ENCODE assay signal across 16 cellular contexts in the genomic region with DNA sequence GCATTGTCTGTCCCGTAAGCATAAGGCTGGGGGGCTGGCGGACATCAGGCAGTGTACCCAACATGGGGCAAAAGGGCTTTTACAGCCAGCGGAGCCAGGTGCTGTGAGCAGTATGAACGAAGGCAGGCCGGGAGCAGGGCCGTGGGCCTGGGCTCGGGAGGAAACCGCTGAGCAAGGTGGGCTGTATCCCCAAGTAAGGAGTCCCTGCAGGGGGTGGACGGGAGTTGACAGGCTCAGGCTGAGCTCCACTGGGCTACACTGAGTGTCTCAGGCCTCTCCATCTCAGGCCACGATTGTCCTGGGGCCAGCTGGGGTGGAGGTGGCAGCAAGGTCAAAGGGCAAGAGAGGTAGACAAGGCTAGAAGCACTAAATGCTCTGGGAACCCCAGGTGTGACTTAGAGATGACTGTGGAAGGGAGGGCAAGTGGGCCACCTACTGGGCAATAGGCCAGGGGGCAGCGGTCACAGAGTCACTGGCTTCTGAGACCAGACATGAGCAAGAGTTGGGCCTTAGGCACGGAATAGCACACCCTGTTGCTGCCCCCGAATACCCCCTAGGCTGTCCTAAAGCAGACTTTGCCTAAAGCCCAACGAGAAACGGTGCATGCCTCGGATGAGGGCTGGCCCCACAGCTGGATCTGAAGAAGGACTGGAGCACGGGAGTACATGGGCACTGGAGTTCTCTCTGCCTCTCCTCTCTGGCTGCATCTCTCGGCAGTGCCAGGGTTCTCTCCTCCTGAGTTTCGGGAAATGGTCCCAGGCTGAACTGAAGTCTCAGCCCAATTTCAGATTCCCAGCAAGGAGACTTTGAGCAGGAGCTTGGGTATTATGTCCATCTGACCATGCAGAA. TPM values are rescaled to one million over a fixed set of nuclear protein-coding genes. Genes with fewer than 3 reads are reported as not detected.
A peak's percentile ranks its signal among the peaks of the same experiment; 100 is the strongest.
DNase-seq lines count a peak whose midpoint lies in the region; ATAC-seq and TF ChIP-seq lines count a peak whose summit lies in the region.
"Had no signal": no experiment of that assay in that cellular context is flagged by ENCODE, and none has a peak within 500 bp of the region (broad histone marks: within the 10 kb centered on the region; RNA-seq: fewer than 3 reads in every experiment).

No MANE protein-coding gene starts in this region.

- H3K9me3 ChIP-seq in H9 (ENCODE audit: control insufficient read depth, low read depth, low read length): no peaks in the 10 kb centered on the region
- no peaks in the 10 kb centered on the region for H3K9me3 ChIP-seq in MG63

- no peak overlapping the region; the same call in 1 of the 2 replicates for H3K14ac ChIP-seq in H9 (ENCODE audit: insufficient read depth, low read length)

- no peak overlapping the region for H3K23ac ChIP-seq in H9 (ENCODE audit: insufficient read length, low read depth, low read length)

- 0 out of 3 replicates have a peak, but pooled peaks have one; percentile 14 for TF ChIP-seq CTCF in H9 (conservative IDR thresholded peaks at IDR 0.05)
- TF ChIP-seq CTCF in progenitor cell of endocrine pancreas (IDR thresholded peaks at IDR 0.05; ENCODE audit: unreplicated experiment): peak; percentile 21

- no peak overlapping the region for H3K4ac ChIP-seq in H9 (ENCODE audit: low read depth, low read length)

- H4K8ac ChIP-seq in H9 (replicated peaks; ENCODE audit: insufficient read length, low read depth, low read length): no peak overlapping the region

- H2BK120ac ChIP-seq in H9 (ENCODE audit: low read depth, low read length, poor library complexity, severe bottlenecking): no peak overlapping the region

- H2BK12ac ChIP-seq in H9 (ENCODE audit: insufficient read length, low read depth, low read length): no peak overlapping the region

- H3K79me2 ChIP-seq in H9 (ENCODE audit: insufficient read depth, low read length): no peaks in the 10 kb centered on the region

- H3K4me1 Mint-ChIP-seq in H9 (peaks cover 0 to 5% of the 10 kb centered on the region in 2 experiments; a peak in 2 of 4 replicates), progenitor cell of endocrine pancreas (ENCODE audit: low read depth) (no peaks in the 10 kb centered on the region)
- H3K4me1 Mint-ChIP-seq: central memory CD8-positive, alpha-beta T cell had no signal

- H2BK20ac ChIP-seq in H9 (ENCODE audit: low read depth, low read length, poor library complexity, severe bottlenecking): no peak overlapping the region

- peaks cover 2% of the 10 kb centered on the region; the same call in 1 of the 2 replicates for H3K4me1 ChIP-seq in H9 (ENCODE audit: insufficient read depth, low read length)

- no CpG with 5 or more reads among the region's 19 CpGs for WGBS in H9 (ENCODE audit: extremely low coverage, insufficient read length, low lambda C conversion rate)

- H3K23me2 ChIP-seq in H9 (ENCODE audit: insufficient read length, low read depth, low read length, poor library complexity, severe bottlenecking): no peaks in the 10 kb centered on the region

- H3K27me3 ChIP-seq in H9 (ENCODE audit: insufficient read depth, low read length) (no peaks in the 10 kb centered on the region), MG63 (no peaks in the 10 kb centered on the region)

- H3K4me3 ChIP-seq in MG63: no peak overlapping the region

- H4K5ac ChIP-seq in H9 (ENCODE audit: insufficient read length, low read depth, low read length): no peak overlapping the region

- DNase-seq in ELF-1 (ENCODE audit: low read depth, low spot score) (peak; percentile 51), H9 (peak; percentile 31), SW480 (ENCODE audit: low spot score) (peak; percentile 25), progenitor cell of endocrine pancreas (ENCODE audit: low spot score, unreplicated experiment) (no peak), MG63 (no peak)
- DNase-seq: activated CD4-positive, alpha-beta T cell treated with anti-CD3 and anti-CD28 coated beads for 1 hour; amniotic stem cell; effector CD8-positive, alpha-beta T cell; GF-D8; H7; Kasumi-1; NCI-H526 treated with DMSO at 0.1 percent for 48 hours had no signal

- H3K27ac Mint-ChIP-seq in H9: no peak overlapping the region
- no peak overlapping the region for H3K27ac Mint-ChIP-seq in progenitor cell of endocrine pancreas

- no peaks in the 10 kb centered on the region for H4K20me1 ChIP-seq in H9 (ENCODE audit: control insufficient read depth, insufficient read depth, insufficient read length)

- peaks cover 13% of the 10 kb centered on the region for H3K27me3 Mint-ChIP-seq in H9 (ENCODE audit: low read depth)
- peaks cover 21% of the 10 kb centered on the region for H3K27me3 Mint-ChIP-seq in progenitor cell of endocrine pancreas

- no peak overlapping the region for H4K91ac ChIP-seq in H9 (ENCODE audit: insufficient read length, low read depth, low read length)

- no peak overlapping the region for H3K4me2 ChIP-seq in H9 (ENCODE audit: insufficient read depth, insufficient read length, low read length)

- H3K36me3 Mint-ChIP-seq in H9 (ENCODE audit: insufficient read depth in 1 of 3, low read depth in 3 of 3) (no peaks in the 10 kb centered on the region), progenitor cell of endocrine pancreas (ENCODE audit: insufficient read depth) (no peaks in the 10 kb centered on the region)

- no peaks in the 10 kb centered on the region for H3K36me3 ChIP-seq in MG63

- H3K79me1 ChIP-seq in H9 (ENCODE audit: insufficient read depth, low read depth, low read length, poor library complexity, severe bottlenecking): no peaks in the 10 kb centered on the region

- H2BK5ac ChIP-seq in H9 (ENCODE audit: insufficient read length, low read length): no peak overlapping the region

- H3T11ph ChIP-seq in H9 (ENCODE audit: low read length): no peak overlapping the region

- H3K9me3 Mint-ChIP-seq in H9 (no peaks in the 10 kb centered on the region), progenitor cell of endocrine pancreas (ENCODE audit: low read depth) (no peaks in the 10 kb centered on the region)
- H3K9me3 Mint-ChIP-seq: central memory CD8-positive, alpha-beta T cell had no signal

- no peak overlapping the region for H2BK15ac ChIP-seq in H9 (ENCODE audit: low read depth, low read length)

- ATAC-seq in GM18517 (IDR thresholded peaks at IDR 0.05; ENCODE audit: unreplicated experiment) (no peak), HG02973 (IDR thresholded peaks at IDR 0.05; ENCODE audit: unreplicated experiment) (no peak)

- H3K4me3 Mint-ChIP-seq in H9 (no peak overlapping the region), progenitor cell of endocrine pancreas (ENCODE audit: low read depth) (no peak overlapping the region)
- H3K4me3 Mint-ChIP-seq: central memory CD8-positive, alpha-beta T cell had no signal

- H2AFZ ChIP-seq in H9 (ENCODE audit: low read length): no peak overlapping the region

- H3K9ac ChIP-seq in H9 (ENCODE audit: extremely low read depth, insufficient read length, low read length): no peak overlapping the region

- no peak overlapping the region for H3K56ac ChIP-seq in H9 (ENCODE audit: insufficient read length, low read depth, low read length)

- H2AK5ac ChIP-seq in H9 (ENCODE audit: insufficient read length, low read length): no peak overlapping the region

- H3K27ac ChIP-seq in H9 (ENCODE audit: insufficient read length, low read depth, low read length): no peak overlapping the region

- no peak overlapping the region for H3K18ac ChIP-seq in H9 (ENCODE audit: insufficient read length, low read depth, low read length)

RNA-seq across cellular contexts. Expression of a gene that starts 10.8 kb away (rescaled TPM):
- 0.63 and 0.66 TPM in 2 replicates for total RNA-seq in H9 (2021)
- not detected in 2 replicates for total RNA-seq in progenitor cell of endocrine pancreas
- not detected in 2 replicates for total RNA-seq in MG63 (2014; rRNA removed; shearing (Covaris generic); ENCODE audit: low replicate concordance)
- total RNA-seq: SK-MEL-5 had no signal

RNA-seq across cellular contexts. Expression of a gene that starts 35.3 kb away (rescaled TPM):
- total RNA-seq in H9 (2021) (127 and 137 TPM in 2 replicates), progenitor cell of endocrine pancreas (73.0 and 73.1 TPM in 2 replicates)
- total RNA-seq in MG63 (2014; rRNA removed; shearing (Covaris generic); ENCODE audit: low replicate concordance): 82.0 and 126 TPM in 2 replicates

RNA-seq across cellular contexts. Expression of a gene that starts 58.0 kb away (rescaled TPM):
- total RNA-seq in H9 (2021): 6.4 and 8.0 TPM in 2 replicates
- 10.1 and 11.7 TPM in 2 replicates for total RNA-seq in progenitor cell of endocrine pancreas
- total RNA-seq in MG63 (2014; rRNA removed; shearing (Covaris generic); ENCODE audit: low replicate concordance): not detected in 2 replicates

Comparison
In these comparisons a context has a peak if more than half of its experiments do, and no peak if none do; other contexts are left out.
1. DNase-seq: peak in ELF-1 (single experiment), H9 (single experiment) and SW480 (single experiment); none in progenitor cell of endocrine pancreas (single experiment) and MG63 (single experiment).